In the genomic region with DNA sequence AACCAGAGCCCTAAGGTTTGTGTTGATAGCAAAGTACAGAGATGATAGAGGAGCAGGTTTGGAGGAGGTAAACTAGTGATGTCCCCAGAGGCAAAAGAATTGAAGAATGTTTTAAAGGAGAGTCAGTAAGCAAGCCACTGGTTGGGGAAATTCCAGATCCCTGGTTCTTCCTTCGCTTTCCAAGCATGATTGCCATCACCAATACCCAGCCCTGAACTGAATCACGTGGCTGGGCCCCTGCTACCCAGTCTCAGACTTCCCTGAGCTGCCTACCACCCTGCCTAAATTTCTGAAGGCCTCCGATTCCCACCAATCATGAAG, we compare ENCODE assay signal across 6 cellular contexts.
"Had no signal": no experiment of that assay in that cellular context is flagged by ENCODE, and none has a peak within 500 bp of the region (broad histone marks: within the 10 kb centered on the region; RNA-seq: fewer than 3 reads in every experiment).

No MANE protein-coding gene starts in this region.

- H3K27me3 Mint-ChIP-seq: IgD-negative memory B cell had no signal

- H2AFZ ChIP-seq: GM23338 had no signal

- H3K4me3 Mint-ChIP-seq: GM23338, HFFc6, IgD-negative memory B cell had no signal

- H3K36me3 ChIP-seq: HAP-1 had no signal

- H3K4me1 Mint-ChIP-seq: GM23338, IgD-negative memory B cell had no signal

- H3K27ac Mint-ChIP-seq: GM23338, HFFc6 had no signal

- ATAC-seq: GM23338, HCT116 had no signal

- H3K4me2 ChIP-seq: GM23338 had no signal

- H3K4me3 ChIP-seq: GM23338, HAP-1 had no signal

- H3K9me3 ChIP-seq: HAP-1 had no signal

- DNase-seq: HFFc6, KBM-7 had no signal

- H3K9me3 Mint-ChIP-seq: GM23338, HFFc6, IgD-negative memory B cell had no signal
